9 cellular contexts compared by ENCODE assay signal in the genomic region with DNA sequence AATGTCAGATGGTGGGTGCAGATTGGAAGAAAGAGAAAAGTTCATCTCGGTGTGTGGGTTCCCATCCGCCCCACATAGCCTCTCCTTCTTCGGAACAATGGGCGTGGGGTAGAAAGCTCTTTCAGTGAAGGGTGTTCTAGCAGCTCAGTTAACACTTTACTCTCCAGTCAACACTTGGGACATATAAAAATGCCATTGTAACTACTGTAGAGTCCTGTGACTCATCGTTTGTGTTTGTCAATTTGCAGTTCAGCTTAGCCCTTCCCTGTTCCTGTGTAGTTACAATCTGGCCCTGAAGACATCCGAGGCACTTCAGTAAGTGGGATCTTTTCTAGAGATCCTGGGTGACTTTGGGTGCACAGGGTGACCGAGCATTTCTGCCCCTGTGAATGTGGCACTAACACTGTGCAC.
DNase-seq lines count a peak whose midpoint lies in the region; ATAC-seq and TF ChIP-seq lines count a peak whose summit lies in the region.
"Had no signal": no experiment of that assay in that cellular context is flagged by ENCODE, and none has a peak within 500 bp of the region (broad histone marks: within the 10 kb centered on the region; RNA-seq: fewer than 3 reads in every experiment).

No MANE protein-coding gene starts in this region.

- peaks cover 4% of the 10 kb centered on the region for H3K4me1 Mint-ChIP-seq in memory B cell

- H3K9me3 Mint-ChIP-seq in memory B cell: no peaks in the 10 kb centered on the region

- ATAC-seq in memory B cell (ENCODE audit: low read depth): no peak
- no peak for ATAC-seq in HG03135 (IDR thresholded peaks at IDR 0.05; ENCODE audit: unreplicated experiment)
- ATAC-seq in GM18873 (IDR thresholded peaks at IDR 0.05; ENCODE audit: low FRiP score, unreplicated experiment): no peak

- H3K4me3 ChIP-seq in HFF-Myc (replicated peaks; ENCODE audit: low read depth, low read length) (no peak overlapping the region), cardiac fibroblast (replicated peaks in 1 of 2; ENCODE audit: low read depth in 2 of 2, low read length in 2 of 2) (no peak overlapping the region)
- H3K4me3 ChIP-seq: transverse colon had no signal

- H3K4me3 Mint-ChIP-seq in memory B cell: no peak overlapping the region

- DNase-seq in AG08395 (ENCODE audit: low spot score) (peak; percentile 81), HFF-Myc (ENCODE audit: extremely low read depth, low read depth) (peak; percentile 61), cardiac fibroblast (ENCODE audit: low read depth in 2 of 2) (peak; percentile 33 to 80), memory B cell (ENCODE audit: low spot score in 2 of 2) (no peak), NCI-H2107 treated with DMSO at 0.1 percent for 48 hours (lab: John Stamatoyannopoulos, UW; ENCODE audit: unreplicated experiment) (no peak)
- no peak for DNase-seq in stimulated activated CD4-positive, alpha-beta T cell treated with anti-CD3 and anti-CD28 coated beads, Interleukin-12 subunit alpha, Interleukin-12 subunit beta, amount 100 ng/mL, for 4 hours
- DNase-seq: transverse colon had no signal

- H3K27me3 Mint-ChIP-seq in memory B cell: no peaks in the 10 kb centered on the region

- TF ChIP-seq CTCF in HFF-Myc (IDR thresholded peaks at IDR 0.05; ENCODE audit: low read depth, low read length, missing control alignments): no peak
- no peak for TF ChIP-seq CTCF in cardiac fibroblast (IDR thresholded peaks at IDR 0.05; ENCODE audit: low read depth, low read length)

- peaks cover 14% of the 10 kb centered on the region for H3K36me3 Mint-ChIP-seq in memory B cell

- H3K27ac Mint-ChIP-seq in memory B cell: peak overlapping the region; percentile 78

Comparison
In these comparisons a context has a peak if more than half of its experiments do, and no peak if none do; other contexts are left out.
1. DNase-seq: peak in AG08395 (single experiment), HFF-Myc (single experiment) and cardiac fibroblast (2 of 2); none in memory B cell (0 of 2), stimulated activated CD4-positive, alpha-beta T cell treated with anti-CD3 and anti-CD28 coated beads, Interleukin-12 subunit alpha, Interleukin-12 subunit beta, amount 100 ng/mL, for 4 hours (single experiment) and NCI-H2107 treated with DMSO at 0.1 percent for 48 hours (single experiment).